Comparison of ENCODE assay signal across 9 cellular contexts in the genomic region with DNA sequence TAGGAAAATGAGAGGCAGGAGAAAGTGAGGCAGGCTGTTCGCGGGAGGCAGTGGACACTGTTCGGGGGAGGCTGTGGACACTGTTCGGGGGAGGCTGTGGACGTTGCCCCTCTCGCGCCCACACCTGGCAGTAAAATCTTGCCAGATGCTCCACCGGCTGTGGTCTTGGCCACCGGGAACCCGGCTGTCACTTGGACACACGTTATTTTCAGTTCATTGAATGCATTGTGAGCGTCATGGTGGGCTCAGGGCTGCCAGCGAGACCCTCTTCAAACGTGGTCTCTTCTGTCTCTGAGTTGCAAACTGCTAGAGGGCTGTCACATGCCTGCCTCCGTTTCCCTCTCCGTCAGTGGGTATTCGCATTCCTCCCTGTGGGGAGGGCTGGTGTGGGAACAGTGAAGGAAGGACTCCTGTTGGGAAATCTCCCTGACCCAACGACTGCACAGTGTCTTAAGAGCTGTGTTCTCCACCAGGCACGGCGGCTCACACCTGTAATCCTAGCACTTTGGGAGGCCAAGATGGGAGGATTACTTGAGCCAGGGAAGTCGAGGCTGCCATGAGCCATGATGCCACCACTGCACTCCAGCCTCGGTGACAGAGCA. TPM values are rescaled to one million over a fixed set of nuclear protein-coding genes. Genes with fewer than 3 reads are reported as not detected.
DNase-seq lines count a peak whose midpoint lies in the region; ATAC-seq and TF ChIP-seq lines count a peak whose summit lies in the region.
"Had no signal": no experiment of that assay in that cellular context is flagged by ENCODE, and none has a peak within 500 bp of the region (broad histone marks: within the 10 kb centered on the region; RNA-seq: fewer than 3 reads in every experiment).

No MANE protein-coding gene starts in this region.

- peaks cover 0 to 15% (median 2%) of the 10 kb centered on the region in 3 donors for H3K36me3 Mint-ChIP-seq in CD8-positive, alpha-beta memory T cell

- CTCF ChIA-PET in CD8-positive, alpha-beta memory T cell (lab: Charles Lee): interaction anchor here (6.7 kb wide), 1 partner anchor 19 kb away, joined by 26 read pairs; no protein-coding TSS in a partner anchor

- POLR2A ChIA-PET in CD8-positive, alpha-beta memory T cell (lab: Charles Lee): interaction anchor here (0.6 kb wide), 1 partner anchor 33 kb away, joined by 3 read pairs; no protein-coding TSS in a partner anchor

- peak overlapping the region; percentile 82 to 91 (median 85) for H3K4me3 Mint-ChIP-seq in CD8-positive, alpha-beta memory T cell

- peak overlapping the region; percentile 4 for H4K12ac ChIP-seq in trophoblast cell (ENCODE audit: low read depth, low read length)

- H2AFZ ChIP-seq in trophoblast cell (ENCODE audit: insufficient read depth, low read length, poor library complexity): no peak overlapping the region

- DNase-seq in CD8-positive, alpha-beta memory T cell: no peak
- DNase-seq in Peyer's patch (no peak), esophagus squamous epithelium (lab: John Stamatoyannopoulos, UW) (no peak), trophoblast cell (no peak), NCI-H1930 (lab: John Stamatoyannopoulos, UW) (no peak), HCEC 1CT (no peak)
- DNase-seq in activated effector memory CD4-positive, alpha-beta T cell treated with anti-CD3 and anti-CD28 coated beads, Interleukin-2, amount 50 U/mL, for 16 hours: no peak
- DNase-seq: OCI-M1 had no signal

- intact Hi-C loops in esophagus squamous epithelium (cut with DNase I): no loop called here

- peak overlapping the region; percentile 78 for H3K14ac ChIP-seq in trophoblast cell (ENCODE audit: low read length)

- peak overlapping the region; percentile 13 for H3K18ac ChIP-seq in trophoblast cell (ENCODE audit: low read length)

- no peaks in the 10 kb centered on the region for H3K27me3 ChIP-seq in CD8-positive, alpha-beta memory T cell (ENCODE audit: insufficient read depth, low read length, poor library complexity, severe bottlenecking)
- no peaks in the 10 kb centered on the region for H3K27me3 ChIP-seq in Peyer's patch
- H3K27me3 ChIP-seq in esophagus squamous epithelium: peaks cover 0 to 31% (median 0%) of the 10 kb centered on the region in 4 donors
- no peaks in the 10 kb centered on the region for H3K27me3 ChIP-seq in trophoblast cell (ENCODE audit: insufficient read depth, low read length)

- TF ChIP-seq CTCF in Peyer's patch (IDR thresholded peaks at IDR 0.05) (no peak), esophagus squamous epithelium (IDR thresholded peaks at IDR 0.05) (no peak)

- ATAC-seq in GM21381 (IDR thresholded peaks at IDR 0.05; ENCODE audit: unreplicated experiment): no peak

- WGBS in esophagus squamous epithelium, 2 donors: 43 to 45% methylated on average over 14 to 16 of the region's 22 CpGs
- WGBS in trophoblast cell (ENCODE audit: extremely low coverage, insufficient coverage, insufficient read length): no CpG with 5 or more reads among the region's 22 CpGs

- peaks cover 39 to 61% (median 42%) of the 10 kb centered on the region in 3 donors for H3K4me1 Mint-ChIP-seq in CD8-positive, alpha-beta memory T cell

- no peak overlapping the region for H2BK12ac ChIP-seq in trophoblast cell (ENCODE audit: low read length)

- no peaks in the 10 kb centered on the region for H3K36me3 ChIP-seq in CD8-positive, alpha-beta memory T cell (ENCODE audit: insufficient read depth, low read length)
- H3K36me3 ChIP-seq in Peyer's patch: no peaks in the 10 kb centered on the region
- peaks cover 0 to 8% (median 0%) of the 10 kb centered on the region in 3 donors for H3K36me3 ChIP-seq in esophagus squamous epithelium
- peaks cover 7% of the 10 kb centered on the region in 2 experiments for H3K36me3 ChIP-seq in trophoblast cell (ENCODE audit: control insufficient read depth in 1 of 2, insufficient read depth in 2 of 2, low read length in 2 of 2)

- H3K9ac ChIP-seq in trophoblast cell (ENCODE audit: low read length): peak overlapping the region; percentile 50

- no peaks in the 10 kb centered on the region for H3K9me3 ChIP-seq in CD8-positive, alpha-beta memory T cell (ENCODE audit: low read length)
- no peaks in the 10 kb centered on the region for H3K9me3 ChIP-seq in Peyer's patch
- H3K9me3 ChIP-seq in esophagus squamous epithelium: no peaks in the 10 kb centered on the region
- H3K9me3 ChIP-seq in trophoblast cell (ENCODE audit: insufficient read depth, low read depth, low read length): peaks cover 3% of the 10 kb centered on the region

- peak overlapping the region; percentile 37 for H3K4ac ChIP-seq in trophoblast cell (ENCODE audit: low read depth, low read length)

- TF ChIP-seq POLR2A in Peyer's patch (IDR thresholded peaks at IDR 0.05) (no peak), esophagus squamous epithelium (IDR thresholded peaks at IDR 0.05) (no peak)

- no peak overlapping the region for H4K8ac ChIP-seq in trophoblast cell (ENCODE audit: low read depth, low read length)

- peak overlapping the region; percentile 53 for H3K4me3 ChIP-seq in CD8-positive, alpha-beta memory T cell (ENCODE audit: low read length)
- H3K4me3 ChIP-seq in Peyer's patch (peak overlapping the region; percentile 67 to 89 (median 84)), esophagus squamous epithelium (peak overlapping the region; percentile 53 to 90 (median 80)), trophoblast cell (ENCODE audit: low read depth, low read length) (peak overlapping the region; percentile 79)

- peak overlapping the region; percentile 26 for H2BK5ac ChIP-seq in trophoblast cell (ENCODE audit: low read depth, low read length, poor library complexity)

- peaks cover 35% of the 10 kb centered on the region for H3K4me1 ChIP-seq in CD8-positive, alpha-beta memory T cell (ENCODE audit: insufficient read depth, low read length)
- H3K4me1 ChIP-seq in Peyer's patch (peaks cover 0 to 28% (median 8%) of the 10 kb centered on the region in 4 donors), esophagus squamous epithelium (peaks cover 14 to 48% (median 22%) of the 10 kb centered on the region in 3 donors), trophoblast cell (ENCODE audit: control insufficient read depth in 1 of 2, insufficient read depth in 2 of 2, low read length in 2 of 2) (peaks cover 20 to 29% of the 10 kb centered on the region in 2 experiments)

- H3K4me2 ChIP-seq in trophoblast cell (ENCODE audit: low read length): peak overlapping the region; percentile 91

- H2BK120ac ChIP-seq in trophoblast cell (ENCODE audit: insufficient read depth, low read length, poor library complexity): no peak overlapping the region

- H3K9me3 Mint-ChIP-seq in CD8-positive, alpha-beta memory T cell: no peaks in the 10 kb centered on the region

- H3K79me2 ChIP-seq in trophoblast cell (ENCODE audit: control insufficient read depth, insufficient read depth, low read length, poor library complexity): peaks cover 13% of the 10 kb centered on the region

- peak overlapping the region in 6 of 8 donors; percentile 70 to 90 (median 84) for H3K27ac Mint-ChIP-seq in CD8-positive, alpha-beta memory T cell

- H3K27me3 Mint-ChIP-seq in CD8-positive, alpha-beta memory T cell: no peaks in the 10 kb centered on the region

- peak overlapping the region; percentile 29 for H4K91ac ChIP-seq in trophoblast cell (ENCODE audit: low read depth, low read length)

- H3K23ac ChIP-seq in trophoblast cell (ENCODE audit: low read length): no peak overlapping the region

- no peak overlapping the region for H2AK5ac ChIP-seq in trophoblast cell (ENCODE audit: low read length)

- peaks cover 33% of the 10 kb centered on the region for H3K79me1 ChIP-seq in trophoblast cell (ENCODE audit: low read length)

- peak overlapping the region; percentile 31 for H3K27ac ChIP-seq in CD8-positive, alpha-beta memory T cell (ENCODE audit: low read depth, low read length)
- H3K27ac ChIP-seq in Peyer's patch (peak overlapping the region in 3 of 4 donors; percentile 63 to 75 (median 73)), esophagus squamous epithelium (peak overlapping the region in 1 of 4 donors; percentile 74), trophoblast cell (ENCODE audit: low read depth, low read length) (no peak overlapping the region)

RNA-seq across cellular contexts. Expression of a gene that starts 1.4 kb away (rescaled TPM):
- 10 to 100 TPM; 26.4 to 29.9 TPM for total RNA-seq in CD8-positive, alpha-beta memory T cell
- 175 TPM for polyA plus RNA-seq in CD8-positive, alpha-beta memory T cell
- total RNA-seq in Peyer's patch (10 to 100 TPM; 20.6 to 84.3 (median 51.0) TPM), esophagus squamous epithelium (10 to 100 TPM; 20.8 to 33.0 (median 23.4) TPM)
- 60.6 and 63.8 TPM in 2 replicates for polyA plus RNA-seq in trophoblast cell (2013)

RNA-seq across cellular contexts. Expression of a gene that starts 49.0 kb away (rescaled TPM):
- total RNA-seq in CD8-positive, alpha-beta memory T cell: under 1 TPM; 0.42 to 0.49 TPM
- not detected for polyA plus RNA-seq in CD8-positive, alpha-beta memory T cell
- total RNA-seq in Peyer's patch (10 to 100 TPM; 14.9 to 38.8 (median 18.3) TPM), esophagus squamous epithelium (10 to 100 TPM in 2 of 4 donors, 1 to 10 TPM in 2; 3.6 to 15.0 (median 11.5) TPM)
- 56.7 and 58.2 TPM in 2 replicates for polyA plus RNA-seq in trophoblast cell (2013)
